11 cellular contexts compared by ENCODE assay signal in genomic region chr14:79044894-79045624, GRCh38.
DNase-seq lines count a peak whose midpoint lies in the region; ATAC-seq, FAIRE-seq and TF ChIP-seq lines count a peak whose summit lies in the region.
"Had no signal": no experiment of that assay in that cellular context is flagged by ENCODE, and none has a peak within 500 bp of the region (broad histone marks: within the 10 kb centered on the region; RNA-seq: fewer than 3 reads in every experiment).

No MANE protein-coding gene starts in this region.

- H4K20me1 ChIP-seq in GM23248 (ENCODE audit: insufficient read depth) = no peaks in the 10 kb centered on the region

- H3K36me3 ChIP-seq in GM23248 (ENCODE audit: low read depth) (no peaks in the 10 kb centered on the region), NT2/D1 (ENCODE audit: insufficient read depth, insufficient read length, low read length) (no peaks in the 10 kb centered on the region), esophagus muscularis mucosa (no peaks in the 10 kb centered on the region), left lung (no peaks in the 10 kb centered on the region)
- H3K36me3 ChIP-seq: heart right ventricle, right atrium auricular region had no signal

- H2AFZ ChIP-seq in GM23248 = no peak overlapping the region

- H3K9me3 ChIP-seq in GM23248 (ENCODE audit: low read depth) = no peaks in the 10 kb centered on the region
- H3K9me3 ChIP-seq in NT2/D1 (ENCODE audit: insufficient read depth, low read length) = 0 out of 2 replicates have a peak, but pooled peaks cover 8% of the 10 kb centered on the region
- H3K9me3 ChIP-seq in esophagus muscularis mucosa = peaks cover 0 to 4% (median 0%) of the 10 kb centered on the region in 4 donors
- peaks cover 0 to 9% of the 10 kb centered on the region in 2 donors for H3K9me3 ChIP-seq in left lung

- 16 to 19% methylated on average over 8 of the region's 8 CpGs for WGBS in GM23248 (ENCODE audit: low coverage in 1 of 2, low lambda C conversion rate in 2 of 2, missing lambda C conversion rate in 2 of 2), 2 experiments
- WGBS in esophagus muscularis mucosa = 73% methylated on average over 8 of the region's 8 CpGs

- TF ChIP-seq POLR2A in esophagus muscularis mucosa (IDR thresholded peaks at IDR 0.05; ENCODE audit: low read depth) = no peak

- H3K4me3 ChIP-seq in GM23248 (no peak overlapping the region), NT2/D1 (ENCODE audit: insufficient read length, low read depth) (no peak overlapping the region), esophagus muscularis mucosa (no peak overlapping the region), left lung (no peak overlapping the region)
- H3K4me3 ChIP-seq: heart right ventricle, right atrium auricular region had no signal

- H3K79me2 ChIP-seq in GM23248 (ENCODE audit: insufficient read depth) = no peaks in the 10 kb centered on the region

- intact Hi-C loops in esophagus muscularis mucosa (cut with DNase I) = no loop called here
- intact Hi-C loops in left lung (cut with DNase I) = no loop called here

- no peaks in the 10 kb centered on the region for H3K9me2 ChIP-seq in GM23248 (ENCODE audit: insufficient read depth)

- TF ChIP-seq EP300 in esophagus muscularis mucosa (IDR thresholded peaks at IDR 0.05) = peak; percentile 9

- H3F3A ChIP-seq in GM23248 (ENCODE audit: insufficient read depth) = no peaks in the 10 kb centered on the region

- H3K4me2 ChIP-seq in GM23248 (ENCODE audit: unreplicated experiment) = no peak overlapping the region

- DNase-seq in GM23248 (peak; percentile 87), NT2/D1 (ENCODE audit: low read depth, low spot score) (peak; percentile 42), esophagus muscularis mucosa (ENCODE audit: extremely low spot score) (no peak), pulmonary artery endothelial cell (ENCODE audit: low read depth, low spot score) (peak; percentile 70), left lung (no peak), GM19239 (ENCODE audit: insufficient read length, low spot score) (no peak)
- DNase-seq in stimulated activated naive CD8-positive, alpha-beta T cell treated with anti-CD3 and anti-CD28 coated beads, Interleukin-15, Interleukin-2, amounts not matched to agents 100 U/mL and 50 U/mL, for 24 hours = no peak
- DNase-seq: activated effector memory CD4-positive, alpha-beta T cell treated with anti-CD3 and anti-CD28 coated beads, Interleukin-2, amount 50 U/mL, for 16 hours; heart right ventricle had no signal

- H3K4me1 ChIP-seq in GM23248 (ENCODE audit: insufficient read depth) = no peaks in the 10 kb centered on the region
- H3K4me1 ChIP-seq in NT2/D1 (ENCODE audit: insufficient read depth, insufficient read length) = no peaks in the 10 kb centered on the region
- H3K4me1 ChIP-seq in esophagus muscularis mucosa = peaks cover 0 to 10% (median 8%) of the 10 kb centered on the region in 4 donors
- H3K4me1 ChIP-seq in left lung = no peaks in the 10 kb centered on the region
- H3K4me1 ChIP-seq: heart right ventricle, right atrium auricular region had no signal

- H3K27ac ChIP-seq in GM23248 (no peak overlapping the region), esophagus muscularis mucosa (replicated peaks in 1 of 4) (no peak overlapping the region), left lung (no peak overlapping the region)
- H3K27ac ChIP-seq: heart right ventricle, right atrium auricular region had no signal

- TF ChIP-seq CTCF in esophagus muscularis mucosa (IDR thresholded peaks at IDR 0.05) (no peak), left lung (IDR thresholded peaks at IDR 0.05) (no peak)

- H3K27me3 ChIP-seq in GM23248 (replicated peaks; ENCODE audit: insufficient read depth) (no peaks in the 10 kb centered on the region), NT2/D1 (ENCODE audit: insufficient read depth, insufficient read length) (no peaks in the 10 kb centered on the region), esophagus muscularis mucosa (no peaks in the 10 kb centered on the region), left lung (no peaks in the 10 kb centered on the region)
- H3K27me3 ChIP-seq: heart right ventricle, right atrium auricular region had no signal

- no peak overlapping the region for H3K9ac ChIP-seq in GM23248
- no peak overlapping the region for H3K9ac ChIP-seq in NT2/D1 (ENCODE audit: insufficient read length, low read depth)

- no peak for FAIRE-seq in GM19239 (lab: Jason Lieb, UNC)

- no peak for ATAC-seq in left lung
- ATAC-seq in stimulated activated naive CD8-positive, alpha-beta T cell treated with anti-CD3 and anti-CD28 coated beads, Interleukin-15, Interleukin-2, amounts not matched to agents 100 U/mL and 50 U/mL, for 24 hours = no peak
- ATAC-seq in GM18861 (IDR thresholded peaks at IDR 0.05; ENCODE audit: unreplicated experiment) = no peak
- ATAC-seq: heart right ventricle had no signal

- in situ Hi-C loops in GM23248 (cut with MboI) = no loop called here

Comparison
In these comparisons a context has a peak if more than half of its experiments do, and no peak if none do; other contexts are left out.
1. DNase-seq: peak in GM23248 (single experiment), NT2/D1 (single experiment) and pulmonary artery endothelial cell (single experiment); none in esophagus muscularis mucosa (single experiment), left lung (0 of 2), GM19239 (single experiment) and stimulated activated naive CD8-positive, alpha-beta T cell treated with anti-CD3 and anti-CD28 coated beads, Interleukin-15, Interleukin-2, amounts not matched to agents 100 U/mL and 50 U/mL, for 24 hours (single experiment).